ENCODE assay signal across 8 cellular contexts in the genomic region with DNA sequence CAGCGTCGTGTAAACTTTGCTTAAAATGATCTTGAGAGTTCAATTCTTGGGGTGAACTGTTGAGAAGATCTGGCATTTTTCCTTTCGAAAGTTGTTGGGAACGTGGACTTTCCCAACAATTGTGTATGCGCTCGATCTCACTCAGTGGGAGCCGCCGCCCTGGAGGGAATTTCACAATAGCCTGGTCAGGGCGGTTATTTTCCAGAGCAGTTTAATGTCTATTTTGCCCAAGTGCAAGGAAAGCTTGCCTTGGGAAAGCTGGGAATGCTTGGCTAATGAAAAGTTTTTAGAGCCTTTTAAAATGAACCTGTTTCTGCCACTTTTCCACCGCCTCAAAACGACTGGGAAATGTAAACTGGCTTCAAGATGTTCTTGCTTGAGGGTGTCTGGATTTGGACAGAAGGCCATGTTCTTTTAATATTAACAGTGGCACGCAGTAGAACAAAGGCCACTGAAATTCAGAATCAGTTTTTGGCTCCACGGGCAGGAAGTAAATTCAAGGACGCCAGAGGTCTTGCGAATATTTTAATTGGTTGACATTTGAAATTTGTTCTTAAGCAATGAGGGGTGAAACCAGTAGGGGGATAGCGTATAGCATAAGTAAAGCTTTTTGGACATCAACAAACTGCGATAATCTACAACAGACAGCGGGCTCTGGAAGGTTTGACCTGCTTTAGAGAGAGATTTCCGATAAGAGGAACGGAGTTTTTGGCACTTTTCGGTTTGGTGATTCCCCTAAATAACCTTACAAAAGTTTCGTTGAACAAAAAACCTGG. TPM values are rescaled to one million over a fixed set of nuclear protein-coding genes. Genes with fewer than 3 reads are reported as not detected.
DNase-seq lines count a peak whose midpoint lies in the region; ATAC-seq, FAIRE-seq and TF ChIP-seq lines count a peak whose summit lies in the region.

No MANE protein-coding gene starts in this region.

- H3K27ac ChIP-seq in breast epithelium (peak overlapping the region; percentile 97), skin epidermis (peak overlapping the region; percentile 98 to 100 (median 100))

- peaks cover 36 to 50% (median 49%) of the 10 kb centered on the region in 3 donors for H3K27me3 Mint-ChIP-seq in immature natural killer cell (ENCODE audit: low read depth in 3 of 3)

- DNase-seq in AG20443 (ENCODE audit: low spot score) (peak; percentile 67), GM12892 (ENCODE audit: insufficient read length) (no peak), HUDEP-2 (lab: John Stamatoyannopoulos, UW; ENCODE audit: unreplicated experiment in 76 of 76) (peak in 64 of 76 experiments; percentile 8 to 85 (median 58)), RPMI7951 (ENCODE audit: low read depth) (peak; percentile 88), breast epithelium (ENCODE audit: low spot score in 2 of 2) (peak in 1 of 2 donors; percentile 67), immature natural killer cell (peak; percentile 76 to 82 (median 80))

- FAIRE-seq in GM12892 (lab: Jason Lieb, UNC) = no peak

- H3K36me3 ChIP-seq in breast epithelium = no peaks in the 10 kb centered on the region

- no peaks in the 10 kb centered on the region for H3K27me3 ChIP-seq in breast epithelium

- peak in 2 of 3 donors; percentile 37 to 56 for TF ChIP-seq CTCF in breast epithelium (IDR thresholded peaks at IDR 0.05)

- peak overlapping the region; percentile 95 to 100 (median 98) for H3K27ac Mint-ChIP-seq in immature natural killer cell

- H3K4me3 ChIP-seq in breast epithelium (peak overlapping the region; percentile 64 to 97 (median 73)), skin epidermis (peak overlapping the region; percentile 65 to 85 (median 78))

- TF ChIP-seq POLR2A in GM12892 (IDR thresholded peaks at IDR 0.05; ENCODE audit: low read depth, low read length) (peak; percentile 30; the same call in 1 of the 2 replicates), breast epithelium (IDR thresholded peaks at IDR 0.05) (peak; percentile 24)

- H3K4me1 ChIP-seq in breast epithelium = peaks cover 0 to 8% of the 10 kb centered on the region in 2 donors

- H3K36me3 Mint-ChIP-seq in immature natural killer cell = peaks cover 19 to 25% (median 21%) of the 10 kb centered on the region in 3 donors

- peak overlapping the region; percentile 93 to 99 (median 95) for H3K4me3 Mint-ChIP-seq in immature natural killer cell

- H3K4me1 Mint-ChIP-seq in immature natural killer cell = peaks cover 51 to 58% of the 10 kb centered on the region in 2 donors

- no peak for ATAC-seq in HG03520 (IDR thresholded peaks at IDR 0.05; ENCODE audit: unreplicated experiment)

- intact Hi-C loops in breast epithelium (cut with DNase I; ENCODE audit: low total_unique reads) = no loop called here

- no peaks in the 10 kb centered on the region for H3K9me3 ChIP-seq in breast epithelium

- H3K9me3 Mint-ChIP-seq in immature natural killer cell = peaks cover 0 to 1% (median 0%) of the 10 kb centered on the region in 6 donors

RNA-seq across cellular contexts. Expression of gene CFLAR, which starts 1.2 kb away (rescaled TPM):
- polyA plus RNA-seq in GM12892 (2012; ENCODE audit: missing spikeins) = 246 TPM
- total RNA-seq in RPMI7951 (2014; rRNA removed; shearing (Covaris generic)) = 45.3 and 46.5 TPM in 2 replicates
- 100 to 1,000 TPM; 180 to 322 (median 207) TPM for total RNA-seq in breast epithelium
- polyA plus RNA-seq in immature natural killer cell = 100 to 1,000 TPM; 167 to 262 (median 242) TPM

RNA-seq across cellular contexts. Expression of gene NDUFB3, which starts 45.3 kb away (rescaled TPM):
- polyA plus RNA-seq in GM12892 (2012; ENCODE audit: missing spikeins) = 250 TPM
- total RNA-seq in RPMI7951 (2014; rRNA removed; shearing (Covaris generic)) = 212 and 224 TPM in 2 replicates
- 10 to 100 TPM; 40.8 to 51.5 (median 41.4) TPM for total RNA-seq in breast epithelium
- 100 to 1,000 TPM; 211 to 234 (median 225) TPM for polyA plus RNA-seq in immature natural killer cell

RNA-seq across cellular contexts. Expression of gene HYCC2, which starts 45.7 kb away (rescaled TPM):
- polyA plus RNA-seq in GM12892 (2012; ENCODE audit: missing spikeins) = 5.1 TPM
- 7.0 and 7.3 TPM in 2 replicates for total RNA-seq in RPMI7951 (2014; rRNA removed; shearing (Covaris generic))
- total RNA-seq in breast epithelium = 10 to 100 TPM; 16.4 to 38.7 (median 24.1) TPM
- 10 to 100 TPM; 12.9 to 31.4 (median 22.1) TPM for polyA plus RNA-seq in immature natural killer cell
